In genomic region chr6:151652338-151652737, GRCh38 we compare ENCODE assay signal across 1 cellular context.
TF ChIP-seq lines count a peak whose summit lies in the region.

No MANE protein-coding gene starts in this region.

TF ChIP-seq in H1, 55 proteins besides CTCF, POLR2A, EP300 and RAD21:
- TF ChIP-seq CEBPB (IDR thresholded peaks at IDR 0.05; ENCODE audit: low read depth, low read length) (no peak), RXRA (IDR thresholded peaks at IDR 0.05; ENCODE audit: insufficient read depth, low read depth, low read length) (no peak), SIN3A (conservative IDR thresholded peaks at IDR 0.05 in 1 of 2, IDR thresholded peaks at IDR 0.05 in 1 of 2; ENCODE audit: low read depth in 1 of 2, low read length in 2 of 2) (no peak), CTBP2 (IDR thresholded peaks at IDR 0.05; ENCODE audit: borderline replicate concordance, insufficient read depth, insufficient read length, low read length) (no peak), SIRT6 (IDR thresholded peaks at IDR 0.05; ENCODE audit: low read length) (no peak), BCL11A (IDR thresholded peaks at IDR 0.05; ENCODE audit: low read depth in 2 of 2, low read length in 2 of 2) (no peak), KDM1A (IDR thresholded peaks at IDR 0.05; ENCODE audit: borderline replicate concordance, low read length) (no peak), HDAC6 (IDR thresholded peaks at IDR 0.05; ENCODE audit: low read depth, low read length) (no peak), BRCA1 (IDR thresholded peaks at IDR 0.05; ENCODE audit: low read depth, low read length) (no peak)
- TF ChIP-seq, protein P1, sequence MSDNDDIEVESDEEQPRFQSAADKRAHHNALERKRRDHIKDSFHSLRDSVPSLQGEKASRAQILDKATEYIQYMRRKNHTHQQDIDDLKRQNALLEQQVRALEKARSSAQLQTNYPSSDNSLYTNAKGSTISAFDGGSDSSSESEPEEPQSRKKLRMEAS (IDR thresholded peaks at IDR 0.05) = no peak
